In the genomic region with DNA sequence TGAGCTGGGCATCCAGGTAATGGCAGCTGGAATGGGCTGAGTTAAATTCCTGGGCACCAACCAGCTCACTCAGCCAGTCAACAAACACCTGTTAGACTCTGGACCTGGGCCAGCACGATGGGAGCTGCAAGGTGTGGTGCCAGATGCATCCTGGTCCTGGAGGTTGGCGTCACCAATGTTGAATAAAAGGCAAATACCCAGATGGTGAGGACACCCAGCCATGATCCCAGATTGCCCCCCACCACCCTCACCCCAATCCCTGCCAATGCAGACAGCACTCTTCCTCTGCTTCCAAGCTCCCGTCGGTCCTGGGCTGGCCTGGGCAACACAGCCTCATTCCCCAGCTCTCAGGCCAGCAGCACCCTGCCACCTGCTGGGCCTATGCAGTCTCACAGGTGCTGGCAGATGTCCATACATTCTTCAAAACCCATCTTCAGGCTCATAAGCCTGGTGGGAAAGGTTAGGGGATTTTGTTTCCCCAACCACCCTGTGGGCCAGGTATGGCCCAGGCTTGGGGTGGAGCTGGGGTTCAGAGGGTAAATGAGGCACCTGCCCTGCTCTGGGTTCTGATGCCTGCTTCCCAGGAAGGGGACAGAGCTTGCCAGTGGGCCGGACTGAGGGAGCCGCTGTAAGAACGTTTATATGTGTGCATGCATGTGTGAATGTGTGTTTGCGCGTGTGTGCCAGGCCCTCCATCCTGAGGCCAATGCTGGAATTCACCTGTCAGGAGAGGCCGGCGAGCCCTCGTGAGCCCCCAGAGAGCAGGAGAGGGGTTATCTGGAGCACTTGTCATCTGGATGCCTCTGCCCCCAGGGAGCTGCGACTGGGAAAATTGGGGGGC, we compare ENCODE assay signal across 8 cellular contexts. TPM values are rescaled to one million over a fixed set of nuclear protein-coding genes. Genes with fewer than 3 reads are reported as not detected.
DNase-seq lines count a peak whose midpoint lies in the region; ATAC-seq and TF ChIP-seq lines count a peak whose summit lies in the region.

No MANE protein-coding gene starts in this region.

- ATAC-seq in gastroesophageal sphincter (no peak), HG03025 (IDR thresholded peaks at IDR 0.05; ENCODE audit: low FRiP score, unreplicated experiment) (no peak)

- no peaks in the 10 kb centered on the region for H3K36me3 ChIP-seq in KMS-11 (ENCODE audit: insufficient read depth)
- peaks cover 0 to 24% of the 10 kb centered on the region in 2 donors for H3K36me3 ChIP-seq in gastroesophageal sphincter
- H3K36me3 ChIP-seq in thyroid gland, result no peaks in the 10 kb centered on the region

- DNase-seq in EH (ENCODE audit: low read depth), result peak; percentile 60
- DNase-seq in SK-MEL-5 (ENCODE audit: low read depth, low spot score), result peak; percentile 55
- peak; percentile 80 for DNase-seq in thyroid gland
- DNase-seq in hippocampal formation (lab: John Stamatoyannopoulos, UW), result no peak
- no peak for DNase-seq in activated T-cell treated with anti-CD3 and anti-CD28 coated beads, Interleukin-2, amount 50 U/mL, for 48 hours

- H3K9ac ChIP-seq in KMS-11, result no peak overlapping the region

- no peaks in the 10 kb centered on the region for H3K27me3 ChIP-seq in KMS-11 (ENCODE audit: insufficient read depth, low read depth)
- H3K27me3 ChIP-seq in gastroesophageal sphincter, result no peaks in the 10 kb centered on the region
- H3K27me3 ChIP-seq in thyroid gland, result no peaks in the 10 kb centered on the region

- H3K4me2 ChIP-seq in KMS-11, result no peak overlapping the region

- H3K4me1 ChIP-seq in KMS-11 (ENCODE audit: low read depth, poor library complexity, severe bottlenecking), result peaks cover 20% of the 10 kb centered on the region
- peaks cover 0 to 45% (median 17%) of the 10 kb centered on the region in 3 donors for H3K4me1 ChIP-seq in gastroesophageal sphincter
- peaks cover 28 to 44% of the 10 kb centered on the region in 2 donors for H3K4me1 ChIP-seq in thyroid gland

- TF ChIP-seq POLR2A in gastroesophageal sphincter (IDR thresholded peaks at IDR 0.05), result no peak
- TF ChIP-seq POLR2A in thyroid gland (IDR thresholded peaks at IDR 0.05), result no peak

- intact Hi-C loops in thyroid gland (cut with DNase I), result no loop called here

- H3K9me3 ChIP-seq in gastroesophageal sphincter (no peaks in the 10 kb centered on the region), thyroid gland (no peaks in the 10 kb centered on the region)

- TF ChIP-seq CTCF in KMS-11 (conservative IDR thresholded peaks at IDR 0.05; ENCODE audit: low read depth, low read length) (0 out of 2 replicates have a peak, but pooled peaks have one; percentile 34), gastroesophageal sphincter (IDR thresholded peaks at IDR 0.05) (peak in 3 of 4 experiments; percentile 24 to 54 (median 40)), thyroid gland (IDR thresholded peaks at IDR 0.05) (peak in 5 of 6 experiments; percentile 60 to 75 (median 73))

- in situ Hi-C loops in SK-MEL-5 (cut with HindIII; ENCODE audit: low pct_unique_long_range_greater_than_20kb, low sequenced_read_pairs), result no loop called here

- H3K4me3 ChIP-seq in KMS-11 (IDR thresholded peaks at IDR 0.05; ENCODE audit: insufficient read depth, low read depth, low read length) (no peak overlapping the region), gastroesophageal sphincter (no peak overlapping the region), thyroid gland (replicated peaks in 1 of 3) (no peak overlapping the region)

- no peak overlapping the region for H2AFZ ChIP-seq in KMS-11 (ENCODE audit: low read depth)

- no peaks in the 10 kb centered on the region for H4K20me1 ChIP-seq in KMS-11 (ENCODE audit: insufficient read depth)

- H3K79me2 ChIP-seq in KMS-11 (ENCODE audit: insufficient read depth, low read depth), result no peaks in the 10 kb centered on the region

- TF ChIP-seq EP300 in gastroesophageal sphincter (IDR thresholded peaks at IDR 0.05), result no peak

- H3K27ac ChIP-seq in KMS-11 (no peak overlapping the region), gastroesophageal sphincter (no peak overlapping the region), thyroid gland (peak overlapping the region in 1 of 3 donors; percentile 17)

- 72% methylated on average over 7 of the region's 13 CpGs; no CpG with 5 or more reads in 1 of the 2 donors for whole genome bisulfite sequencing in gastroesophageal sphincter (ENCODE audit: low coverage in 1 of 2), 2 donors
- 60 to 64% methylated on average over 11 of the region's 13 CpGs for WGBS in thyroid gland, 2 donors

RNA-seq across cellular contexts. Expression of a gene that starts 58.0 kb away (rescaled TPM):
- 94.2 and 105 TPM in 2 replicates for total RNA-seq in SK-MEL-5 (2014; rRNA removed; shearing (Covaris generic))
- polyA plus RNA-seq in SK-MEL-5 (2015; cell fraction: cytosol; rRNA removed), result 134 and 153 TPM in 2 replicates
- 33.0 and 34.1 TPM in 2 replicates for polyA plus RNA-seq in SK-MEL-5 (2015; cell fraction: nucleus; rRNA removed)
- total RNA-seq in gastroesophageal sphincter, result 100 to 1,000 TPM in 2 of 4 donors, 10 to 100 TPM in 2; 38.1 to 132 (median 91.6) TPM
- total RNA-seq in thyroid gland, result 100 to 1,000 TPM; 226 to 405 (median 297) TPM

Comparison
In these comparisons a context has a peak if more than half of its experiments do, and no peak if none do; other contexts are left out.
1. DNase-seq: peak in EH (single experiment), SK-MEL-5 (single experiment) and thyroid gland (2 of 2); none in hippocampal formation (0 of 2) and activated T-cell treated with anti-CD3 and anti-CD28 coated beads, Interleukin-2, amount 50 U/mL, for 48 hours (0 of 2).
2. Peak in every context shown above with its lines, with median percentiles within 50 percentile points of each other: CTCF ChIP-seq.